Comparison of ENCODE assay signal across 11 cellular contexts in the genomic region with DNA sequence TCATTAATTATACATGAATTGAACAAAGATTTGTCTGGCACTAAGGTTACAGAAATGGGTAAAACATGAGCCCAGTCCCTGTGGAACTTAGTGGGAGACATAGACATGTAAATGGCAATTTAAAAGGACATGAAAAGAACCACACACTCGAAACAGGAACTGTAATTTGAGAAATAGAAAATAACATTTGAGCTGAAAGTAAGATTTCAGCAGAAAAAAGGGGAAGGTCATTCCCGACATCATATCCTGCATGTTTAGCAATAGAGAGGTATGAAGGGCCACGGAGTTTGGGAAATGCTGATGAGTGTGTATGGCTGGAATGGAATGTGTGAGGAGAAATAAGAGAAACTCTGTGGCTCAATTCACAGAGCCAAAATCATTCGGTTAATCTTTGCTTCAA.
DNase-seq lines count a peak whose midpoint lies in the region; ATAC-seq, FAIRE-seq and TF ChIP-seq lines count a peak whose summit lies in the region.
"Had no signal": no experiment of that assay in that cellular context is flagged by ENCODE, and none has a peak within 500 bp of the region (broad histone marks: within the 10 kb centered on the region; RNA-seq: fewer than 3 reads in every experiment).

No MANE protein-coding gene starts in this region.

- H3K4me3 Mint-ChIP-seq in Calu3 (ENCODE audit: low read depth, unreplicated experiment) = no peak overlapping the region
- H3K4me3 Mint-ChIP-seq: central memory CD8-positive, alpha-beta T cell; natural killer cell treated with Interleukin-12 subunit alpha and Interleukin-12 subunit beta and Interleukin-15 and Interleukin-18, amount 100 ng/mL, for 72 hours had no signal

- H3K27ac Mint-ChIP-seq in Calu3 (ENCODE audit: unreplicated experiment) = no peak overlapping the region
- H3K27ac Mint-ChIP-seq: natural killer cell treated with Interleukin-12 subunit alpha and Interleukin-12 subunit beta and Interleukin-15 and Interleukin-18, amount 100 ng/mL, for 72 hours had no signal

- DNase-seq in GM19239 (ENCODE audit: insufficient read length, low spot score) (no peak), astrocyte of the hippocampus (ENCODE audit: low read depth, low spot score) (peak; percentile 76), skeletal muscle cell (ENCODE audit: low read depth) (peak; percentile 84), Calu3 (no peak), superior temporal gyrus (ENCODE audit: extremely low spot score) (no peak), HPDE6-E6E7 (ENCODE audit: extremely low spot score) (no peak), cerebellar nuclear complex (lab: John Stamatoyannopoulos, UW) (no peak)

- no TSS peak for BruUV-seq in Calu3 (replicated peaks; lab: Mats Ljungman, UMichigan)

- peak; percentile 40 for ATAC-seq in HG03342 (IDR thresholded peaks at IDR 0.05; ENCODE audit: unreplicated experiment)
- ATAC-seq: HCT116; natural killer cell treated with Interleukin-12 subunit alpha and Interleukin-12 subunit beta and Interleukin-15 and Interleukin-18, amount 100 ng/mL, for 72 hours had no signal

- no peak for TF ChIP-seq CTCF in Calu3 (IDR thresholded peaks at IDR 0.05; ENCODE audit: unreplicated experiment)

- peaks cover 27% of the 10 kb centered on the region for H3K4me1 Mint-ChIP-seq in Calu3 (ENCODE audit: low read depth, unreplicated experiment)
- H3K4me1 Mint-ChIP-seq: central memory CD8-positive, alpha-beta T cell had no signal

- H3K27me3 Mint-ChIP-seq in Calu3 (ENCODE audit: unreplicated experiment) = no peaks in the 10 kb centered on the region
- H3K27me3 Mint-ChIP-seq: central memory CD8-positive, alpha-beta T cell had no signal

- no peaks in the 10 kb centered on the region for H3K36me3 Mint-ChIP-seq in Calu3 (ENCODE audit: insufficient read depth, unreplicated experiment)
- H3K36me3 Mint-ChIP-seq: natural killer cell treated with Interleukin-12 subunit alpha and Interleukin-12 subunit beta and Interleukin-15 and Interleukin-18, amount 100 ng/mL, for 72 hours had no signal

- no peak overlapping the region for H3K4me3 ChIP-seq in skeletal muscle cell (ENCODE audit: low read depth, low read length)

- no peaks in the 10 kb centered on the region for H3K9me3 Mint-ChIP-seq in Calu3 (ENCODE audit: low read depth, unreplicated experiment)
- H3K9me3 Mint-ChIP-seq: central memory CD8-positive, alpha-beta T cell; natural killer cell treated with Interleukin-12 subunit alpha and Interleukin-12 subunit beta and Interleukin-15 and Interleukin-18, amount 100 ng/mL, for 72 hours had no signal

- CTCF ChIA-PET in Calu3 (lab: Charles Lee) = no interaction called here

- intact Hi-C loops in Calu3 (cut with micrococcal nuclease; ENCODE audit: unreplicated experiment) = no loop called here

- peak; percentile 96 for FAIRE-seq in GM19239 (lab: Jason Lieb, UNC)

Comparison
In these comparisons a context has a peak if more than half of its experiments do, and no peak if none do; other contexts are left out.
1. DNase-seq: peak in astrocyte of the hippocampus (single experiment) and skeletal muscle cell (single experiment); none in GM19239 (single experiment), Calu3 (single experiment), superior temporal gyrus (single experiment), HPDE6-E6E7 (single experiment) and cerebellar nuclear complex (0 of 2).